20 cellular contexts compared by ENCODE assay signal in genomic region chr2:11802782-11803191, GRCh38. TPM values are rescaled to one million over a fixed set of nuclear protein-coding genes. Genes with fewer than 3 reads are reported as not detected.
DNase-seq lines count a peak whose midpoint lies in the region; ATAC-seq, FAIRE-seq and TF ChIP-seq lines count a peak whose summit lies in the region.
"Had no signal": no experiment of that assay in that cellular context is flagged by ENCODE, and none has a peak within 500 bp of the region (broad histone marks: within the 10 kb centered on the region; RNA-seq: fewer than 3 reads in every experiment).

No MANE protein-coding gene starts in this region.

- no peak for FAIRE-seq in K562 (lab: Jason Lieb, UNC)
- FAIRE-seq: A204.1 had no signal

- H3K27me3 ChIP-seq in K562 (ENCODE audit: control insufficient read depth in 2 of 2, insufficient read depth in 2 of 2, low read length in 2 of 2) (no peaks in the 10 kb centered on the region), foreskin keratinocyte (no peaks in the 10 kb centered on the region)
- H3K27me3 ChIP-seq: body of pancreas, esophagus squamous epithelium had no signal

- 93% methylated on average over 11 of the region's 11 CpGs for WGBS in K562 (ENCODE audit: insufficient coverage, low coverage, missing lambda C conversion rate)

- in situ Hi-C loops in K562 (cut with MboI) = no loop called here

- DNase-seq in activated CD8-positive, alpha-beta memory T cell treated with anti-CD3 and anti-CD28 coated beads for 24 hours = peak; percentile 35
- DNase-seq in activated CD8-positive, alpha-beta memory T cell treated with anti-CD3 and anti-CD28 coated beads, Interleukin-2, amount 50 U/mL, for 4 hours = no peak
- DNase-seq in K562 (ENCODE audit: extremely low read depth in 1 of 4, low spot score in 3 of 4) (no peak), foreskin keratinocyte (no peak), stromal cell of bone marrow (ENCODE audit: low read depth) (peak; percentile 52), mucosa of gallbladder (ENCODE audit: low spot score) (no peak), NCI-H226 (no peak)
- DNase-seq in activated CD4-positive, alpha-beta T cell treated with anti-CD3 and anti-CD28 coated beads for 36 hours = no peak
- DNase-seq: body of pancreas; CD4-positive, CD25-positive, alpha-beta regulatory T cell; DND-41; esophagus squamous epithelium; KBM-7; naive thymus-derived CD8-positive, alpha-beta T cell; NCI-H1105; NCI-H774 had no signal

- H4K20me1 ChIP-seq in K562 (replicated peaks; ENCODE audit: control insufficient read depth, insufficient read depth, low read length) = no peaks in the 10 kb centered on the region

- no peaks in the 10 kb centered on the region for H3K9me1 ChIP-seq in K562 (ENCODE audit: control insufficient read depth, insufficient read depth, low read length)

- H3K4me1 ChIP-seq in K562 (replicated peaks in 1 of 2; ENCODE audit: control insufficient read depth in 2 of 2, insufficient read depth in 2 of 2, low read length in 2 of 2) (no peaks in the 10 kb centered on the region), foreskin keratinocyte (no peaks in the 10 kb centered on the region)
- H3K4me1 ChIP-seq: body of pancreas, esophagus squamous epithelium had no signal

- no peak overlapping the region for H3K4me3 ChIP-seq in K562
- H3K4me3 ChIP-seq: body of pancreas, esophagus squamous epithelium had no signal

- H3K9ac ChIP-seq in K562 (ENCODE audit: insufficient read depth in 1 of 2, low read depth in 2 of 2, low read length in 2 of 2) = no peak overlapping the region

- TF ChIP-seq RAD21 in K562 (CRISPR knock-in tag; conservative IDR thresholded peaks at IDR 0.05 in 1 of 2, IDR thresholded peaks at IDR 0.05 in 1 of 2) = no peak

- no peak overlapping the region for H3K27ac Mint-ChIP-seq in activated CD4-positive, alpha-beta T cell treated with anti-CD3 and anti-CD28 coated beads for 36 hours
- H3K27ac Mint-ChIP-seq: CD4-positive, CD25-positive, alpha-beta regulatory T cell; naive thymus-derived CD8-positive, alpha-beta T cell; progenitor cell of endocrine pancreas; stimulated activated naive CD8-positive, alpha-beta T cell treated with anti-CD3 and anti-CD28 coated beads, Interleukin-15, Interleukin-2, amounts not matched to agents 100 ng/mL and 50 ng/mL, for 24 hours had no signal

- no peaks in the 10 kb centered on the region for H3K79me2 ChIP-seq in K562 (ENCODE audit: control insufficient read depth, insufficient read depth, low read length)

- no TSS peak for BruUV-seq in K562 (replicated peaks; lab: Mats Ljungman, UMichigan)

- POLR2A ChIA-PET in K562 (lab: Yijun Ruan, JAX) = interaction anchor here (0.7 to 1.2 kb wide), 2 partner anchors 13 to 1103 kb away, joined by 3 to 4 read pairs; no protein-coding TSS in a partner anchor
- POLR2A ChIA-PET in activated CD4-positive, alpha-beta T cell treated with anti-CD3 and anti-CD28 coated beads for 36 hours (lab: Charles Lee) = no interaction called here

- H3K36me3 Mint-ChIP-seq in activated CD4-positive, alpha-beta T cell treated with anti-CD3 and anti-CD28 coated beads for 36 hours (ENCODE audit: low read depth) = peaks cover 61% of the 10 kb centered on the region

- intact Hi-C loops in K562 (cut with micrococcal nuclease) = no loop called here
- intact Hi-C loops in activated CD4-positive, alpha-beta T cell treated with anti-CD3 and anti-CD28 coated beads for 36 hours (cut with DNase I, micrococcal nuclease) = no loop called here

- no peak for TF ChIP-seq POLR2A in K562 (conservative IDR thresholded peaks at IDR 0.05)

- no peaks in the 10 kb centered on the region for H3K27me3 Mint-ChIP-seq in activated CD4-positive, alpha-beta T cell treated with anti-CD3 and anti-CD28 coated beads for 36 hours
- H3K27me3 Mint-ChIP-seq: CD4-positive, CD25-positive, alpha-beta regulatory T cell; naive thymus-derived CD8-positive, alpha-beta T cell; progenitor cell of endocrine pancreas; stimulated activated naive CD8-positive, alpha-beta T cell treated with anti-CD3 and anti-CD28 coated beads, Interleukin-15, Interleukin-2, amounts not matched to agents 100 ng/mL and 50 ng/mL, for 24 hours had no signal

- peaks cover 9% of the 10 kb centered on the region for H3K4me1 Mint-ChIP-seq in activated CD4-positive, alpha-beta T cell treated with anti-CD3 and anti-CD28 coated beads for 36 hours

- H3K27ac ChIP-seq in K562 (ENCODE audit: extremely low read depth, low read depth, low read length) (no peak overlapping the region), foreskin keratinocyte (no peak overlapping the region)
- H3K27ac ChIP-seq: body of pancreas, esophagus squamous epithelium, VCaP had no signal

- no peak for TF ChIP-seq EP300 in K562 (IDR thresholded peaks at IDR 0.05; ENCODE audit: low read length)

- CTCF ChIA-PET in K562 (lab: Yijun Ruan, JAX; ENCODE audit: low intra/inter-chr PET ratio) = no interaction called here
- CTCF ChIA-PET in activated CD4-positive, alpha-beta T cell treated with anti-CD3 and anti-CD28 coated beads for 36 hours (lab: Charles Lee) = interaction anchor here (1.2 kb wide), 1 partner anchor 21 kb away, joined by 4 read pairs; no protein-coding TSS in a partner anchor

- no peak overlapping the region for H3K4me2 ChIP-seq in K562 (ENCODE audit: insufficient read depth, low read length)

- H3K36me3 ChIP-seq in K562 (ENCODE audit: control insufficient read depth, insufficient read depth, low read length) = peaks cover 93% of the 10 kb centered on the region; the same call in 2 of the 3 replicates

- no peak overlapping the region for H3K4me3 Mint-ChIP-seq in activated CD4-positive, alpha-beta T cell treated with anti-CD3 and anti-CD28 coated beads for 36 hours
- H3K4me3 Mint-ChIP-seq: CD4-positive, CD25-positive, alpha-beta regulatory T cell; naive thymus-derived CD8-positive, alpha-beta T cell; stimulated activated naive CD8-positive, alpha-beta T cell treated with anti-CD3 and anti-CD28 coated beads, Interleukin-15, Interleukin-2, amounts not matched to agents 100 ng/mL and 50 ng/mL, for 24 hours had no signal

- no peak overlapping the region for H2AFZ ChIP-seq in K562 (ENCODE audit: low read depth, low read length)

- no peaks in the 10 kb centered on the region for H3K9me3 ChIP-seq in K562 (replicated peaks; ENCODE audit: control insufficient read depth, insufficient read depth, low read depth, low read length)
- H3K9me3 ChIP-seq: body of pancreas, esophagus squamous epithelium had no signal

- ATAC-seq in K562 (no peak), foreskin keratinocyte (peak; percentile 42)
- ATAC-seq in activated CD4-positive, alpha-beta T cell treated with anti-CD3 and anti-CD28 coated beads for 36 hours = no peak
- ATAC-seq: body of pancreas; naive thymus-derived CD8-positive, alpha-beta T cell had no signal

- no peak for TF ChIP-seq CTCF in K562 (IDR thresholded peaks at IDR 0.05 in 2 of 3, conservative IDR thresholded peaks at IDR 0.05 in 1 of 3; ENCODE audit: insufficient read depth in 2 of 3, low read depth in 1 of 3, low read length in 3 of 3)
- TF ChIP-seq CTCF in foreskin keratinocyte (conservative IDR thresholded peaks at IDR 0.05) = no peak

- H3K9me3 Mint-ChIP-seq in activated CD4-positive, alpha-beta T cell treated with anti-CD3 and anti-CD28 coated beads for 36 hours (ENCODE audit: low read depth) = no peaks in the 10 kb centered on the region
- H3K9me3 Mint-ChIP-seq: CD4-positive, CD25-positive, alpha-beta regulatory T cell; naive thymus-derived CD8-positive, alpha-beta T cell; stimulated activated naive CD8-positive, alpha-beta T cell treated with anti-CD3 and anti-CD28 coated beads, Interleukin-15, Interleukin-2, amounts not matched to agents 100 ng/mL and 50 ng/mL, for 24 hours had no signal

TF ChIP-seq in K562, 482 proteins besides CTCF, POLR2A, EP300 and RAD21 (continues in another document):
- TF ChIP-seq HOXB6 (CRISPR knock-in tag; IDR thresholded peaks at IDR 0.05; ENCODE audit: borderline replicate concordance) (no peak), KLF1 (tag; IDR thresholded peaks at IDR 0.05) (no peak), XRCC5 (IDR thresholded peaks at IDR 0.05; ENCODE audit: low read depth, low read length) (no peak), E2F5 (CRISPR knock-in tag; IDR thresholded peaks at IDR 0.05) (no peak), ADNP (tag; IDR thresholded peaks at IDR 0.05) (no peak)

RNA-seq across cellular contexts. Expression of gene LPIN1, which starts 56.4 kb away (rescaled TPM):
- total RNA-seq in K562 (2011; cell fraction: chromatin; rRNA removed; ENCODE audit: low replicate concordance) = 261 and 278 TPM in 2 replicates
- total RNA-seq in K562 (2011; cell fraction: nucleolus; rRNA removed) = 132 and 152 TPM in 2 replicates
- 219 and 247 TPM in 2 replicates for total RNA-seq in K562 (2011; cell fraction: nucleoplasm; rRNA removed)
- 25.1 and 33.4 TPM in 2 replicates for total RNA-seq in K562 (2014; rRNA removed)
- total RNA-seq in K562 (2014; rRNA removed; fragmentation: Illumina TruSeq; extraction: Trizol) = 27.8 and 32.6 TPM in 2 replicates
- total RNA-seq in K562 (2015; rRNA removed; fragmentation: Illumina TruSeq; extraction: Trizol) = 25.3 and 27.8 TPM in 2 replicates
- total RNA-seq in K562 (2021) = 37.6 and 39.9 TPM in 2 replicates
- 84.0 and 96.3 TPM in 2 replicates for polyA plus RNA-seq in K562 (2011; rRNA removed)
- 38.4 and 54.3 TPM in 2 replicates for polyA plus RNA-seq in K562 (2011; cell fraction: cytosol; rRNA removed)
- 117 and 127 TPM in 2 replicates for polyA plus RNA-seq in K562 (2011; cell fraction: nucleus; rRNA removed)
- 22.4 and 25.9 TPM in 2 replicates for polyA plus RNA-seq in K562 (2012)
- 30.1 and 32.5 TPM in 2 replicates for polyA plus RNA-seq in K562 (2014; fragmentation: Illumina TruSeq; extraction: Trizol)
- 10 to 100 TPM in 1 of 2 experiments, 1 to 10 TPM in 1; 9.2 to 12.7 TPM for polyA plus RNA-seq in K562 (2014; fragmentation: Nextera tagmentation; extraction: Ambion mirVana)
- 36.0 and 36.4 TPM in 2 replicates for polyA plus RNA-seq in K562 (2014; rRNA removed)
- polyA minus RNA-seq in K562 (2011; rRNA and poly(A)+ RNA removed) = 66.6 and 83.7 TPM in 2 replicates
- 35.4 and 38.8 TPM in 2 replicates for polyA minus RNA-seq in K562 (2011; cell fraction: cytosol; rRNA and poly(A)+ RNA removed)
- 79.0 and 128 TPM in 2 replicates for polyA minus RNA-seq in K562 (2011; cell fraction: nucleus; rRNA and poly(A)+ RNA removed)
- 76.8 and 92.5 TPM in 2 replicates for total RNA-seq in foreskin keratinocyte
- polyA plus RNA-seq in foreskin keratinocyte = 22.6 and 23.2 TPM in 2 replicates
- total RNA-seq in mucosa of gallbladder = 51.1 TPM
- 10 to 100 TPM; 40.6 to 42.9 TPM for total RNA-seq in activated CD4-positive, alpha-beta T cell treated with anti-CD3 and anti-CD28 coated beads for 36 hours

Comparison
In these comparisons a context has a peak if more than half of its experiments do, and no peak if none do; other contexts are left out.
1. DNase-seq: peak in activated CD8-positive, alpha-beta memory T cell treated with anti-CD3 and anti-CD28 coated beads for 24 hours (single experiment) and stromal cell of bone marrow (single experiment); none in activated CD8-positive, alpha-beta memory T cell treated with anti-CD3 and anti-CD28 coated beads, Interleukin-2, amount 50 U/mL, for 4 hours (single experiment), K562 (0 of 4), foreskin keratinocyte (0 of 2), mucosa of gallbladder (single experiment), NCI-H226 (single experiment) and activated CD4-positive, alpha-beta T cell treated with anti-CD3 and anti-CD28 coated beads for 36 hours (single experiment).